ENCODE assay signal across 23 cellular contexts in genomic region chr11:111542606-111543275, GRCh38. TPM values are rescaled to one million over a fixed set of nuclear protein-coding genes. Genes with fewer than 3 reads are reported as not detected.
DNase-seq lines count a peak whose midpoint lies in the region; ATAC-seq and TF ChIP-seq lines count a peak whose summit lies in the region.
"Had no signal": no experiment of that assay in that cellular context is flagged by ENCODE, and none has a peak within 500 bp of the region (broad histone marks: within the 10 kb centered on the region; RNA-seq: fewer than 3 reads in every experiment).

No MANE protein-coding gene starts in this region.

- peak in 1 of 5 donors; percentile 7 for DNase-seq in CD8-positive, alpha-beta memory T cell
- DNase-seq in SK-N-SH, result peak; percentile 79
- no peak for DNase-seq in dorsolateral prefrontal cortex
- DNase-seq in sigmoid colon, result no peak
- DNase-seq in C1 segment of cervical spinal cord (lab: John Stamatoyannopoulos, UW), result no peak
- no peak for DNase-seq in MV-4-11 (lab: John Stamatoyannopoulos, UW)
- DNase-seq in left colon, result no peak
- DNase-seq: activated CD4-positive, CD25-positive, alpha-beta regulatory T cell treated with anti-CD3 and anti-CD28 coated beads, Interleukin-2, amount 50 U/mL, for 72 hours; activated CD8-positive, alpha-beta memory T cell treated with anti-CD3 and anti-CD28 coated beads, Interleukin-2, amount 50 U/mL, for 4 hours; effector memory CD4-positive, alpha-beta T cell; mesenchymal stem cell; NCI-H1436 treated with DMSO at 0.1 percent for 48 hours; nucleus accumbens; stimulated activated CD4-positive, alpha-beta T cell treated with anti-CD3 and anti-CD28 coated beads, Interleukin-2, amount 100 ng/mL, for 24 hours; T-helper 17 cell; testis had no signal

- H3K27ac ChIP-seq in CD8-positive, alpha-beta memory T cell (ENCODE audit: low read depth, low read length), result no peak overlapping the region
- H3K27ac ChIP-seq in SK-N-SH (ENCODE audit: low read depth in 2 of 2, low read length in 1 of 2) (peak overlapping the region; percentile 81 to 95), dorsolateral prefrontal cortex (peak overlapping the region in 34 of 59 donors; percentile 18 to 92 (median 80)), sigmoid colon (peak overlapping the region in 3 of 4 donors; percentile 18 to 94 (median 92))
- H3K27ac ChIP-seq: cardiac muscle cell had no signal

- TF ChIP-seq POLR2A in sigmoid colon (IDR thresholded peaks at IDR 0.05), result no peak

- POLR2A ChIA-PET in CD8-positive, alpha-beta memory T cell (lab: Charles Lee), result no interaction called here
- POLR2A ChIA-PET in SK-N-SH (lab: Yijun Ruan, JAX), result no interaction called here

- WGBS in SK-N-SH (ENCODE audit: low lambda C conversion rate), result 73% methylated on average over 10 of the region's 10 CpGs
- WGBS in sigmoid colon, 2 donors, result 71 to 75% methylated on average over 10 of the region's 10 CpGs

- TF ChIP-seq RAD21 in SK-N-SH (IDR thresholded peaks at IDR 0.05; ENCODE audit: low read length), result no peak

- H3K4me3 Mint-ChIP-seq in CD8-positive, alpha-beta memory T cell, result peak overlapping the region in 4 of 7 donors; percentile 32 to 80 (median 54)

- peaks cover 0 to 2% (median 0%) of the 10 kb centered on the region in 5 donors for H3K9me3 Mint-ChIP-seq in CD8-positive, alpha-beta memory T cell
- H3K9me3 Mint-ChIP-seq: activated naive CD4-positive, alpha-beta T cell treated with anti-CD3 and anti-CD28 coated beads, Interleukin-2, amount 50 U/mL, for 72 hours had no signal

- peaks cover 12% of the 10 kb centered on the region for H4K20me1 ChIP-seq in SK-N-SH (ENCODE audit: insufficient read depth)

- no peaks in the 10 kb centered on the region for H3K9me3 ChIP-seq in CD8-positive, alpha-beta memory T cell (ENCODE audit: low read length)
- H3K9me3 ChIP-seq in SK-N-SH (no peaks in the 10 kb centered on the region), sigmoid colon (no peaks in the 10 kb centered on the region)
- H3K9me3 ChIP-seq: testis had no signal

- H3K9ac ChIP-seq in SK-N-SH, result peak overlapping the region; percentile 98

- H3K27ac Mint-ChIP-seq in CD8-positive, alpha-beta memory T cell, result no peak overlapping the region
- H3K27ac Mint-ChIP-seq: activated naive CD4-positive, alpha-beta T cell treated with anti-CD3 and anti-CD28 coated beads, Interleukin-2, amount 50 U/mL, for 72 hours had no signal

- intact Hi-C loops in dorsolateral prefrontal cortex (cut with DNase I) (loop anchor here in 1 of 2 donors (10.0 kb wide), 1 partner anchor 88 kb away; no protein-coding TSS in a partner anchor), sigmoid colon (cut with DNase I) (no loop called here), left colon (cut with DNase I, micrococcal nuclease) (no loop called here)

- H3K36me3 ChIP-seq in CD8-positive, alpha-beta memory T cell (ENCODE audit: insufficient read depth, low read length), result no peaks in the 10 kb centered on the region
- H3K36me3 ChIP-seq in SK-N-SH (replicated peaks in 1 of 2; ENCODE audit: control insufficient read depth in 1 of 2, insufficient read depth in 2 of 2, low read length in 1 of 2) (peaks cover 49 to 58% of the 10 kb centered on the region in 2 experiments), sigmoid colon (peaks cover 0 to 37% (median 4%) of the 10 kb centered on the region in 4 donors)
- H3K36me3 ChIP-seq: cardiac muscle cell had no signal

- peaks cover 24% of the 10 kb centered on the region for H3K27me3 ChIP-seq in CD8-positive, alpha-beta memory T cell (ENCODE audit: insufficient read depth, low read length, poor library complexity, severe bottlenecking)
- H3K27me3 ChIP-seq in SK-N-SH (ENCODE audit: insufficient read depth) (no peaks in the 10 kb centered on the region), dorsolateral prefrontal cortex (peaks cover 0 to 39% (median 5%) of the 10 kb centered on the region in 45 donors), sigmoid colon (no peaks in the 10 kb centered on the region)
- H3K27me3 ChIP-seq: testis had no signal

- no peak for ATAC-seq in left colon
- ATAC-seq: activated naive CD4-positive, alpha-beta T cell treated with anti-CD3 and anti-CD28 coated beads, Interleukin-2, amount 50 U/mL, for 72 hours; Right ventricle myocardium inferior; sciatic nerve; T-helper 17 cell had no signal

- CTCF ChIA-PET in CD8-positive, alpha-beta memory T cell (lab: Charles Lee), result interaction anchor here (1.1 kb wide), 1 partner anchor 10 kb away, joined by 5 read pairs; no protein-coding TSS in a partner anchor
- CTCF ChIA-PET in SK-N-SH (lab: Yijun Ruan, JAX), result interaction anchor here (0.6 to 1.8 kb wide), 10 partner anchors 12 to 299 kb away, joined by 3 to 4 read pairs (median 3); partner anchors contain the start of gene HOATZ

- H2AFZ ChIP-seq in SK-N-SH (ENCODE audit: low read depth), result no peak overlapping the region

- peaks cover 86% of the 10 kb centered on the region for H3K79me2 ChIP-seq in SK-N-SH (ENCODE audit: insufficient read depth)
- H3K79me2 ChIP-seq: hepatocyte had no signal

- H3K36me3 Mint-ChIP-seq in CD8-positive, alpha-beta memory T cell, result no peaks in the 10 kb centered on the region

- peaks cover 26% of the 10 kb centered on the region for H3K4me1 ChIP-seq in CD8-positive, alpha-beta memory T cell (ENCODE audit: insufficient read depth, low read length)
- H3K4me1 ChIP-seq in SK-N-SH (ENCODE audit: control insufficient read depth in 1 of 2, insufficient read depth in 2 of 2, low read depth in 1 of 2, low read length in 1 of 2) (peaks cover 21 to 42% of the 10 kb centered on the region in 2 experiments; a peak in 3 of 4 replicates), sigmoid colon (peaks cover 0 to 35% (median 28%) of the 10 kb centered on the region in 4 donors)
- H3K4me1 ChIP-seq: testis had no signal

- TF ChIP-seq EP300 in SK-N-SH (IDR thresholded peaks at IDR 0.05; ENCODE audit: borderline replicate concordance in 1 of 2, low read depth in 1 of 2, low read length in 1 of 2) (peak in 1 of 2 experiments; percentile 62; a peak in 1 of 4 replicates), sigmoid colon (IDR thresholded peaks at IDR 0.05) (no peak)

- peaks cover 39 to 74% of the 10 kb centered on the region in 2 donors for H3K27me3 Mint-ChIP-seq in CD8-positive, alpha-beta memory T cell

- TF ChIP-seq CTCF in SK-N-SH (IDR thresholded peaks at IDR 0.05) (no peak), dorsolateral prefrontal cortex (IDR thresholded peaks at IDR 0.05 in 54 of 56, conservative IDR thresholded peaks at IDR 0.05 in 2 of 56; ENCODE audit: low read depth in 1 of 56, partially characterized antibody in 56 of 56) (no peak), sigmoid colon (IDR thresholded peaks at IDR 0.05) (no peak)

- H3K4me2 ChIP-seq in SK-N-SH, result peak overlapping the region; percentile 94

- peaks cover 14% of the 10 kb centered on the region for H3F3A ChIP-seq in SK-N-SH (replicated peaks; ENCODE audit: insufficient read depth)

- H3K4me3 ChIP-seq in CD8-positive, alpha-beta memory T cell (ENCODE audit: low read length), result no peak overlapping the region
- H3K4me3 ChIP-seq in SK-N-SH (ENCODE audit: low read depth in 2 of 2, low read length in 1 of 2), result peak overlapping the region; percentile 80 to 82; a peak in 3 of 4 replicates
- H3K4me3 ChIP-seq in dorsolateral prefrontal cortex, result peak overlapping the region in 7 of 59 donors; percentile 69 to 83 (median 77)
- no peak overlapping the region for H3K4me3 ChIP-seq in sigmoid colon
- H3K4me3 ChIP-seq: cardiac muscle cell, hepatocyte had no signal

- H3K9me2 ChIP-seq in SK-N-SH, result no peaks in the 10 kb centered on the region

- H3K4me1 Mint-ChIP-seq in CD8-positive, alpha-beta memory T cell, result peaks cover 14 to 37% (median 23%) of the 10 kb centered on the region in 3 donors

TF ChIP-seq in SK-N-SH, 30 proteins besides CTCF, POLR2A, EP300 and RAD21 (continues in another document):
- peak; percentile 75; the same call in 1 of the 2 replicates for TF ChIP-seq RCOR1 (IDR thresholded peaks at IDR 0.05; ENCODE audit: low read length)

RNA-seq across cellular contexts. Expression of gene LAYN, which starts 2.2 kb away (rescaled TPM):
- total RNA-seq in CD8-positive, alpha-beta memory T cell, result 1 to 10 TPM in 1 of 2 experiments, under 1 TPM in 1; 0.85 to 1.4 TPM
- polyA plus RNA-seq in CD8-positive, alpha-beta memory T cell, result 0.21 TPM
- polyA plus RNA-seq in SK-N-SH (2012; rRNA removed), result 366 and 437 TPM in 2 replicates
- 389 and 422 TPM in 2 replicates for polyA plus RNA-seq in SK-N-SH (2012; cell fraction: cytosol; rRNA removed)
- polyA plus RNA-seq in SK-N-SH (2012; cell fraction: nucleus; rRNA removed), result 219 and 356 TPM in 2 replicates
- total RNA-seq in dorsolateral prefrontal cortex, result 10 to 100 TPM in 87 of 120 experiments, 1 to 10 TPM in 33; 4.3 to 39.1 (median 13.3) TPM
- 10 to 100 TPM; 36.0 to 65.8 (median 48.1) TPM for total RNA-seq in sigmoid colon
- 1 to 10 TPM; 1.4 to 5.9 (median 4.8) TPM for polyA plus RNA-seq in sigmoid colon
- 1 to 10 TPM; 1.9 to 4.6 TPM for total RNA-seq in left colon

RNA-seq across cellular contexts. Expression of gene HOATZ, which starts 28.2 kb away (rescaled TPM):
- total RNA-seq in CD8-positive, alpha-beta memory T cell, result not detected
- not detected for polyA plus RNA-seq in CD8-positive, alpha-beta memory T cell
- polyA plus RNA-seq in SK-N-SH (2012; rRNA removed), result 4.4 and 4.9 TPM in 2 replicates
- polyA plus RNA-seq in SK-N-SH (2012; cell fraction: cytosol; rRNA removed), result 5.8 and 6.8 TPM in 2 replicates
- 2.7 and 3.8 TPM in 2 replicates for polyA plus RNA-seq in SK-N-SH (2012; cell fraction: nucleus; rRNA removed)
- total RNA-seq in dorsolateral prefrontal cortex, result 1 to 10 TPM in 2 of 120 experiments, under 1 TPM in 2, not detected in 116; 0.25 to 1.2 (median 0.84) TPM
- total RNA-seq in sigmoid colon, result not detected
- polyA plus RNA-seq in sigmoid colon, result not detected
- not detected for total RNA-seq in left colon
- total RNA-seq: activated naive CD4-positive, alpha-beta T cell treated with anti-CD3 and anti-CD28 coated beads, Interleukin-2, amount 50 U/mL, for 72 hours; cardiac muscle cell; hepatocyte; kidney epithelial cell; LHCN-M2; Right ventricle myocardium inferior; sciatic nerve; T-helper 17 cell had no signal
- polyA plus RNA-seq: cardiac muscle cell, hepatocyte had no signal

RNA-seq across cellular contexts. Expression of gene BTG4, which starts 30.6 kb away (rescaled TPM):
- total RNA-seq in CD8-positive, alpha-beta memory T cell, result not detected
- not detected for polyA plus RNA-seq in CD8-positive, alpha-beta memory T cell
- polyA plus RNA-seq in SK-N-SH (2012; rRNA removed) (0.26 and 0.34 TPM in 2 replicates), sigmoid colon (not detected)
- polyA plus RNA-seq in SK-N-SH (2012; cell fraction: cytosol; rRNA removed), result 0.18 and 0.26 TPM in 2 replicates
- polyA plus RNA-seq in SK-N-SH (2012; cell fraction: nucleus; rRNA removed), result 0.34 and 0.45 TPM in 2 replicates
- total RNA-seq in dorsolateral prefrontal cortex (1 to 10 TPM in 2 of 120 experiments, under 1 TPM in 9, not detected in 109; 0.29 to 1.1 (median 0.64) TPM), sigmoid colon (not detected), left colon (not detected)
- total RNA-seq: cardiac muscle cell, hepatocyte, Right ventricle myocardium inferior, sciatic nerve, T-helper 17 cell had no signal
- polyA plus RNA-seq: cardiac muscle cell, hepatocyte had no signal

RNA-seq across cellular contexts. Expression of gene SIK2, which starts 59.5 kb away (rescaled TPM):
- total RNA-seq in CD8-positive, alpha-beta memory T cell, result 10 to 100 TPM in 1 of 2 experiments, 1 to 10 TPM in 1; 8.8 to 10.3 TPM
- polyA plus RNA-seq in CD8-positive, alpha-beta memory T cell, result 0.48 TPM
- 8.9 and 9.7 TPM in 2 replicates for polyA plus RNA-seq in SK-N-SH (2012; rRNA removed)
- 6.1 and 6.8 TPM in 2 replicates for polyA plus RNA-seq in SK-N-SH (2012; cell fraction: cytosol; rRNA removed)
- 12.6 and 16.1 TPM in 2 replicates for polyA plus RNA-seq in SK-N-SH (2012; cell fraction: nucleus; rRNA removed)
- total RNA-seq in dorsolateral prefrontal cortex, result 10 to 100 TPM; 33.1 to 72.4 (median 50.6) TPM
- 10 to 100 TPM; 10.7 to 14.1 (median 11.8) TPM for total RNA-seq in sigmoid colon
- 1 to 10 TPM; 4.8 to 7.6 (median 5.1) TPM for polyA plus RNA-seq in sigmoid colon
- total RNA-seq in left colon, result 10 to 100 TPM; 22.9 to 23.8 TPM

Comparison
In these comparisons a context has a peak if more than half of its experiments do, and no peak if none do; other contexts are left out.
1. H3K4me3 ChIP-seq: peak in SK-N-SH (2 of 2); none in CD8-positive, alpha-beta memory T cell (single experiment) and sigmoid colon (0 of 4).